Comparison of ENCODE assay signal across 29 cellular contexts in genomic region chr21:43696214-43696613, GRCh38. TPM values are rescaled to one million over a fixed set of nuclear protein-coding genes. Genes with fewer than 3 reads are reported as not detected.
"Had no signal": no experiment of that assay in that cellular context is flagged by ENCODE, and none has a peak within 500 bp of the region (broad histone marks: within the 10 kb centered on the region; RNA-seq: fewer than 3 reads in every experiment).

No MANE protein-coding gene starts in this region.

- H3K27ac Mint-ChIP-seq: activated naive CD4-positive, alpha-beta T cell treated with anti-CD3 and anti-CD28 coated beads, Interleukin-2, amount 10 ng/mL, durations not matched to agents 7 days and 5 days; dendritic cell treated with granulocyte-macrophage colony-stimulating factor and Interleukin-4, amounts not matched to agents 40 ng/mL and 50 ng/mL, for 4 days; natural killer cell treated with Interleukin-12 subunit alpha and Interleukin-12 subunit beta and Interleukin-15 and Interleukin-18, amount 100 ng/mL, for 72 hours; stimulated activated naive B cell treated with anti-CD40 and anti-IgM and Interleukin-4, amounts not matched to agents 10 μg/mL and 1 μg/mL and 100 μg/mL, for 72 hours; T-helper 1 cell treated with Interleukin-12 subunit alpha and Interleukin-12 subunit beta and Interleukin-4 antibody, amounts not matched to agents 30 μg/mL and 1 μg/mL, for 36 hours had no signal

- H3K4me1 ChIP-seq: gastrocnemius medialis, prostate gland, sigmoid colon, thyroid gland had no signal

- DNase-seq: activated CD4-positive, alpha-beta T cell treated with anti-CD3 and anti-CD28 coated beads for 48 hours; activated CD4-positive, alpha-beta T cell treated with anti-CD3 and anti-CD28 coated beads, Interleukin-2, amount 50 U/mL, for 48 hours; activated CD8-positive, alpha-beta memory T cell treated with anti-CD3 and anti-CD28 coated beads for 24 hours; activated gamma-delta T cell; activated naive CD4-positive, alpha-beta T cell treated with anti-CD3 and anti-CD28 coated beads, Interleukin-2, amount 10 ng/mL, durations not matched to agents 7 days and 5 days; activated naive CD8-positive, alpha-beta T cell treated with anti-CD3 and anti-CD28 coated beads, Interleukin-2, amount 10 ng/mL, durations not matched to agents 7 days and 5 days; brain microvascular endothelial cell; gastrocnemius medialis; glutamatergic neuron; left cardiac atrium; mesendoderm; sigmoid colon; small intestine; stimulated activated CD4-positive, alpha-beta T cell treated with anti-CD3 and anti-CD28 coated beads, Interleukin-2, amount 100 ng/mL, for 24 hours; stimulated activated naive B cell treated with anti-CD40 and anti-IgM and Interleukin-4, amounts not matched to agents 10 μg/mL and 1 μg/mL and 100 μg/mL, for 72 hours; stomach; SW 1271; T-helper 9 cell; thyroid gland had no signal

- H3K27me3 Mint-ChIP-seq: activated naive CD4-positive, alpha-beta T cell treated with anti-CD3 and anti-CD28 coated beads, Interleukin-2, amount 10 ng/mL, durations not matched to agents 7 days and 5 days; activated naive CD8-positive, alpha-beta T cell treated with anti-CD3 and anti-CD28 coated beads, Interleukin-2, amount 10 ng/mL, durations not matched to agents 7 days and 5 days; dendritic cell treated with granulocyte-macrophage colony-stimulating factor and Interleukin-4, amounts not matched to agents 40 ng/mL and 50 ng/mL, for 4 days; natural killer cell treated with Interleukin-12 subunit alpha and Interleukin-12 subunit beta and Interleukin-15 and Interleukin-18, amount 100 ng/mL, for 72 hours; stimulated activated naive B cell treated with anti-CD40 and anti-IgM and Interleukin-4, amounts not matched to agents 10 μg/mL and 1 μg/mL and 100 μg/mL, for 72 hours had no signal

- H3K4me3 Mint-ChIP-seq: activated naive CD4-positive, alpha-beta T cell treated with anti-CD3 and anti-CD28 coated beads, Interleukin-2, amount 10 ng/mL, durations not matched to agents 7 days and 5 days; activated naive CD8-positive, alpha-beta T cell treated with anti-CD3 and anti-CD28 coated beads, Interleukin-2, amount 10 ng/mL, durations not matched to agents 7 days and 5 days; dendritic cell treated with granulocyte-macrophage colony-stimulating factor and Interleukin-4, amounts not matched to agents 40 ng/mL and 50 ng/mL, for 4 days; natural killer cell treated with Interleukin-12 subunit alpha and Interleukin-12 subunit beta and Interleukin-15 and Interleukin-18, amount 100 ng/mL, for 72 hours; stimulated activated naive B cell treated with anti-CD40 and anti-IgM and Interleukin-4, amounts not matched to agents 10 μg/mL and 1 μg/mL and 100 μg/mL, for 72 hours; T-helper 1 cell treated with Interleukin-12 subunit alpha and Interleukin-12 subunit beta and Interleukin-4 antibody, amounts not matched to agents 30 μg/mL and 1 μg/mL, for 36 hours had no signal

- H3K4me3 ChIP-seq: ascending aorta, gastrocnemius medialis, prostate gland, sigmoid colon, stomach, thyroid gland had no signal

- H3K9me3 Mint-ChIP-seq: activated naive CD8-positive, alpha-beta T cell treated with anti-CD3 and anti-CD28 coated beads, Interleukin-2, amount 10 ng/mL, durations not matched to agents 7 days and 5 days; dendritic cell treated with granulocyte-macrophage colony-stimulating factor and Interleukin-4, amounts not matched to agents 40 ng/mL and 50 ng/mL, for 4 days; natural killer cell treated with Interleukin-12 subunit alpha and Interleukin-12 subunit beta and Interleukin-15 and Interleukin-18, amount 100 ng/mL, for 72 hours; stimulated activated naive B cell treated with anti-CD40 and anti-IgM and Interleukin-4, amounts not matched to agents 10 μg/mL and 1 μg/mL and 100 μg/mL, for 72 hours; T-helper 1 cell treated with Interleukin-12 subunit alpha and Interleukin-12 subunit beta and Interleukin-4 antibody, amounts not matched to agents 30 μg/mL and 1 μg/mL, for 36 hours had no signal

- H3K9me3 ChIP-seq: ascending aorta, gastrocnemius medialis, prostate gland, sigmoid colon, stomach, thyroid gland had no signal

- H3K27me3 ChIP-seq: ascending aorta, brain microvascular endothelial cell, gastrocnemius medialis, sigmoid colon, stomach, thyroid gland had no signal

- H3K4me1 Mint-ChIP-seq: stimulated activated naive B cell treated with anti-CD40 and anti-IgM and Interleukin-4, amounts not matched to agents 10 μg/mL and 1 μg/mL and 100 μg/mL, for 72 hours had no signal

- H3K27ac ChIP-seq: ascending aorta, brain microvascular endothelial cell, epithelial cell of prostate, gastrocnemius medialis, prostate gland, sigmoid colon, stomach, thyroid gland, VCaP had no signal

- FAIRE-seq: islet of Langerhans, small intestine, TTC549 had no signal

- ATAC-seq: gastrocnemius medialis; left cardiac atrium; natural killer cell treated with Interleukin-12 subunit alpha and Interleukin-12 subunit beta and Interleukin-15 and Interleukin-18, amount 100 ng/mL, for 72 hours; stimulated activated naive B cell treated with anti-CD40 and anti-IgM and Interleukin-4, amounts not matched to agents 10 μg/mL and 1 μg/mL and 100 μg/mL, for 72 hours had no signal

- H3K36me3 ChIP-seq: prostate gland had no signal

RNA-seq across cellular contexts. Expression of gene HSF2BP, which starts 36.9 kb away (rescaled TPM):
- total RNA-seq: cardiac septum had no signal
